In the genomic region with DNA sequence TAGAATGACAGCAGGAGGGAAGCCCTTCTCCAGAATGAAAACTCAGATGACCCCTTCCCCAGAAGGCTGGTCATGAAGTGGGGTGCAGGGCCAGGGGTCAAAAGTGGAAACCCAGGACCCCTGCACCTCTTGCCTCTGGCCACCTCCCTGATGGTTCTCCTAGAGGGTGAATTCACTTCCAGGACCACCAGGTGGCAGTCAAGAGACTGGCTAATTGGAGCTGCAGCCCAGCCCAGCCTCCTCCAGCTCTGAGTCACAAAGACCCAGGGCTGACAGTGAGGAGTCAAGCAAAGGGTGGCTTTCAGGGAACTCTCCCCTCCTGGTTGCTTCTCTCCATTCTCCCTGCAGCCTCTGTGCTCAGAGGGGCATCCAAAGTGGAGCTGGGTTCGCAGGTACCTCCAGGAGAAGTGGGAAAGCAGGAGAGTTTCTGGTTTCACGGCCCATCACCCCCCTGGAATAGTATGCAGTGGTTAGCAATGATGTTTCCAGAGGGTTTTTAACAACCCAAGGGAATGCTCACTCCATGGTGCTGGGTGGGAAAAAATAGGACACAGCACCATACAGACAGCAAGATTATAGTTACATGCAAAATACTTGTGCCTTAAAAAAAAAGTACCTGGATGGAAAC, we compare ENCODE assay signal across 8 cellular contexts. TPM values are rescaled to one million over a fixed set of nuclear protein-coding genes. Genes with fewer than 3 reads are reported as not detected.
DNase-seq lines count a peak whose midpoint lies in the region; ATAC-seq and TF ChIP-seq lines count a peak whose summit lies in the region.

No MANE protein-coding gene starts in this region.

- DNase-seq in CD4-positive, alpha-beta memory T cell: peak; percentile 47 to 69 (median 52)
- DNase-seq in HEK293T (ENCODE audit: extremely low spot score) (peak; percentile 84), NCI-H446 (lab: John Stamatoyannopoulos, UW) (peak; percentile 78 to 90), choroid plexus epithelial cell (ENCODE audit: low read depth) (peak; percentile 90), left lung (peak in 1 of 2 donors; percentile 86)
- DNase-seq in activated CD4-positive, alpha-beta T cell treated with anti-CD3 and anti-CD28 coated beads for 4 hours: peak; percentile 75 to 79
- peak; percentile 75 for DNase-seq in stimulated activated CD4-positive, alpha-beta T cell treated with anti-CD3 and anti-CD28 coated beads, Interleukin-4, amount 100 ng/mL, for 1 hour

- H3K36me3 ChIP-seq in CD4-positive, alpha-beta memory T cell (ENCODE audit: insufficient read depth, low read length): no peaks in the 10 kb centered on the region
- H3K36me3 ChIP-seq in left lung: no peaks in the 10 kb centered on the region

- H3K4me3 ChIP-seq in CD4-positive, alpha-beta memory T cell (ENCODE audit: low read length in 2 of 2): no peak overlapping the region
- H3K4me3 ChIP-seq in choroid plexus epithelial cell (ENCODE audit: low read depth, low read length) (no peak overlapping the region), left lung (no peak overlapping the region)

- H3K9me3 ChIP-seq in CD4-positive, alpha-beta memory T cell (ENCODE audit: control insufficient read depth in 1 of 2, low read length in 2 of 2): no peaks in the 10 kb centered on the region
- H3K9me3 ChIP-seq in left lung: no peaks in the 10 kb centered on the region

- ATAC-seq in left lung: peak; percentile 99
- ATAC-seq in GM18502 (IDR thresholded peaks at IDR 0.05; ENCODE audit: poor library complexity, unreplicated experiment): no peak

- no peak overlapping the region for H3K27ac Mint-ChIP-seq in CD4-positive, alpha-beta memory T cell

- peaks cover 15 to 25% of the 10 kb centered on the region in 2 donors for H3K27me3 Mint-ChIP-seq in CD4-positive, alpha-beta memory T cell

- no peaks in the 10 kb centered on the region for H3K36me3 Mint-ChIP-seq in CD4-positive, alpha-beta memory T cell

- H3K4me1 Mint-ChIP-seq in CD4-positive, alpha-beta memory T cell: peaks cover 0 to 9% (median under 1%) of the 10 kb centered on the region in 4 donors

- H3K4me3 Mint-ChIP-seq in CD4-positive, alpha-beta memory T cell: no peak overlapping the region

- CTCF ChIA-PET in CD4-positive, alpha-beta memory T cell (lab: Charles Lee; ENCODE audit: partially characterized antibody): interaction anchor here (0.6 to 2.2 kb wide), 18 partner anchors 10 to 300 kb away, joined by 3 to 10 read pairs (median 4); no protein-coding TSS in a partner anchor
- CTCF ChIA-PET in HEK293T (lab: Yijun Ruan, JAX): interaction anchor here (0.6 to 2.8 kb wide), 22 partner anchors 8 to 289 kb away, joined by 3 to 22 read pairs (median 4); no protein-coding TSS in a partner anchor

- TF ChIP-seq CTCF in choroid plexus epithelial cell (conservative IDR thresholded peaks at IDR 0.05; ENCODE audit: low read depth, low read length): peak; percentile 92
- TF ChIP-seq CTCF in left lung (IDR thresholded peaks at IDR 0.05): peak; percentile 86

- H3K27ac ChIP-seq in CD4-positive, alpha-beta memory T cell (ENCODE audit: low read depth, low read length): no peak overlapping the region
- H3K27ac ChIP-seq in left lung: no peak overlapping the region

- H3K4me1 ChIP-seq in CD4-positive, alpha-beta memory T cell (ENCODE audit: insufficient read depth, low read length): no peaks in the 10 kb centered on the region
- H3K4me1 ChIP-seq in left lung: peaks cover under 1 to 3% of the 10 kb centered on the region in 2 donors

- POLR2A ChIA-PET in CD4-positive, alpha-beta memory T cell (lab: Charles Lee; ENCODE audit: partially characterized antibody): interaction anchor here (1.0 kb wide), 1 partner anchor 225 kb away, joined by 3 read pairs; no protein-coding TSS in a partner anchor
- POLR2A ChIA-PET in HEK293T (lab: Yijun Ruan, JAX): no interaction called here

- H3K27me3 ChIP-seq in CD4-positive, alpha-beta memory T cell (ENCODE audit: insufficient read depth, low read length): peaks cover 2% of the 10 kb centered on the region
- peaks cover 5 to 18% of the 10 kb centered on the region in 2 donors for H3K27me3 ChIP-seq in left lung

- intact Hi-C loops in CD4-positive, alpha-beta memory T cell (cut with micrococcal nuclease): no loop called here
- intact Hi-C loops in left lung (cut with DNase I): loop anchor here in 1 of 2 donors (10.0 kb wide), 1 partner anchor 160 kb away; no protein-coding TSS in a partner anchor

- H3K9me3 Mint-ChIP-seq in CD4-positive, alpha-beta memory T cell: no peaks in the 10 kb centered on the region

TF ChIP-seq in HEK293T, 16 proteins besides CTCF, POLR2A, EP300 and RAD21:
- TF ChIP-seq HDGF (IDR thresholded peaks at IDR 0.05; ENCODE audit: borderline replicate concordance): 0 out of 2 replicates have a peak, but pooled peaks have one; percentile 54
- no peak for TF ChIP-seq FOXK2 (IDR thresholded peaks at IDR 0.05)
- TF ChIP-seq ARNT (IDR thresholded peaks at IDR 0.05): no peak
- TF ChIP-seq FOXM1 (IDR thresholded peaks at IDR 0.05; ENCODE audit: borderline replicate concordance): no peak

RNA-seq across cellular contexts. Expression of a gene that starts 6.1 kb away (rescaled TPM):
- under 1 TPM; 0.35 to 0.36 TPM for total RNA-seq in CD4-positive, alpha-beta memory T cell
- polyA plus RNA-seq in CD4-positive, alpha-beta memory T cell: not detected
- total RNA-seq in left lung: 10 to 100 TPM; 11.3 to 15.9 TPM

RNA-seq across cellular contexts. Expression of a gene that starts 51.5 kb away (rescaled TPM):
- 1 to 10 TPM; 2.1 to 2.9 TPM for total RNA-seq in CD4-positive, alpha-beta memory T cell
- polyA plus RNA-seq in CD4-positive, alpha-beta memory T cell: not detected
- 100 to 1,000 TPM; 611 to 648 TPM for total RNA-seq in left lung

Comparison
In these comparisons a context has a peak if more than half of its experiments do, and no peak if none do; other contexts are left out.
1. RNA of a gene that starts 6.1 kb away (total RNA-seq): 11.3 to 15.9 TPM in left lung; 0.35 to 0.36 TPM in CD4-positive, alpha-beta memory T cell; every median in the first group is over 4 times any median in the second.
2. RNA of a gene that starts 51.5 kb away (total RNA-seq): 611 to 648 TPM in left lung; 2.1 to 2.9 TPM in CD4-positive, alpha-beta memory T cell; every median in the first group is over 100 times any median in the second.